In genomic region chr13:102847272-102848234, GRCh38 we compare ENCODE assay signal across 8 cellular contexts. TPM values are rescaled to one million over a fixed set of nuclear protein-coding genes. Genes with fewer than 3 reads are reported as not detected.
DNase-seq lines count a peak whose midpoint lies in the region; ATAC-seq and TF ChIP-seq lines count a peak whose summit lies in the region.

No MANE protein-coding gene starts in this region.

- ATAC-seq in activated CD8-positive, alpha-beta T cell treated with anti-CD3 and anti-CD28 coated beads for 36 hours, result no peak
- ATAC-seq in gastroesophageal sphincter (no peak), GM21381 (IDR thresholded peaks at IDR 0.05; ENCODE audit: unreplicated experiment) (no peak)

- CTCF ChIA-PET in activated CD8-positive, alpha-beta T cell treated with anti-CD3 and anti-CD28 coated beads for 36 hours (lab: Charles Lee), result interaction anchor here (0.8 to 3.8 kb wide), 13 partner anchors 9 to 267 kb away, joined by 3 to 23 read pairs (median 4); no protein-coding TSS in a partner anchor

- H3K27me3 ChIP-seq in gastroesophageal sphincter, result no peaks in the 10 kb centered on the region

- H3K4me1 Mint-ChIP-seq in activated CD8-positive, alpha-beta T cell treated with anti-CD3 and anti-CD28 coated beads for 36 hours (ENCODE audit: low read depth), result peaks cover 33% of the 10 kb centered on the region

- peaks cover 0 to 11% of the 10 kb centered on the region in 2 donors for H3K36me3 ChIP-seq in gastroesophageal sphincter

- no peaks in the 10 kb centered on the region for H3K27me3 Mint-ChIP-seq in activated CD8-positive, alpha-beta T cell treated with anti-CD3 and anti-CD28 coated beads for 36 hours

- TF ChIP-seq EP300 in gastroesophageal sphincter (IDR thresholded peaks at IDR 0.05), result no peak

- no peaks in the 10 kb centered on the region for H3K9me3 ChIP-seq in gastroesophageal sphincter

- peak; percentile 77 for TF ChIP-seq CTCF in AG09319 (IDR thresholded peaks at IDR 0.05; ENCODE audit: low read depth, low read length)
- peak; percentile 64 for TF ChIP-seq CTCF in GM12873 (IDR thresholded peaks at IDR 0.05; ENCODE audit: insufficient read depth, low read depth, low read length, missing control alignments)
- peak; percentile 87 for TF ChIP-seq CTCF in activated CD8-positive, alpha-beta T cell treated with anti-CD3 and anti-CD28 coated beads for 36 hours (IDR thresholded peaks at IDR 0.05)
- TF ChIP-seq CTCF in gastroesophageal sphincter (IDR thresholded peaks at IDR 0.05), result peak; percentile 58 to 71 (median 60)
- TF ChIP-seq CTCF in retinal pigment epithelial cell (conservative IDR thresholded peaks at IDR 0.05; ENCODE audit: low read depth, low read length), result peak; percentile 79

- H3K27ac ChIP-seq in gastroesophageal sphincter, result peak overlapping the region in 2 of 4 donors; percentile 98 to 99

- 17 to 19% methylated on average over 11 to 12 of the region's 12 CpGs for WGBS in gastroesophageal sphincter (ENCODE audit: low coverage in 1 of 2), 2 donors

- intact Hi-C loops in activated CD8-positive, alpha-beta T cell treated with anti-CD3 and anti-CD28 coated beads for 36 hours (cut with micrococcal nuclease), result loop anchor here (1.0 to 5.0 kb wide), 3 partner anchors 45 to 266 kb away; partner anchors contain the start of gene TEX30

- H3K4me1 ChIP-seq in gastroesophageal sphincter, result peaks cover 4 to 48% (median 6%) of the 10 kb centered on the region in 3 donors

- H3K4me3 Mint-ChIP-seq in activated CD8-positive, alpha-beta T cell treated with anti-CD3 and anti-CD28 coated beads for 36 hours, result peak overlapping the region; percentile 92

- H3K9me3 Mint-ChIP-seq in activated CD8-positive, alpha-beta T cell treated with anti-CD3 and anti-CD28 coated beads for 36 hours, result no peaks in the 10 kb centered on the region

- peak overlapping the region; percentile 94 for H3K27ac Mint-ChIP-seq in activated CD8-positive, alpha-beta T cell treated with anti-CD3 and anti-CD28 coated beads for 36 hours

- H3K36me3 Mint-ChIP-seq in activated CD8-positive, alpha-beta T cell treated with anti-CD3 and anti-CD28 coated beads for 36 hours (ENCODE audit: low read depth), result peaks cover 15% of the 10 kb centered on the region

- H3K4me3 ChIP-seq in gastroesophageal sphincter (peak overlapping the region; percentile 93 to 97), retinal pigment epithelial cell (ENCODE audit: low read length) (peak overlapping the region; percentile 94)

- DNase-seq in AG09319 (ENCODE audit: extremely low read depth, low read depth) (no peak), NCI-H1417 treated with DMSO at 0.1 percent for 48 hours (lab: John Stamatoyannopoulos, UW) (peak; percentile 12), retinal pigment epithelial cell (ENCODE audit: low read depth) (no peak), NCI-H2029 treated with DMSO at 0.1 percent for 48 hours (lab: John Stamatoyannopoulos, UW) (no peak)
- peak; percentile 36 for DNase-seq in activated CD8-positive, alpha-beta T cell treated with anti-CD3 and anti-CD28 coated beads for 36 hours

- POLR2A ChIA-PET in activated CD8-positive, alpha-beta T cell treated with anti-CD3 and anti-CD28 coated beads for 36 hours (lab: Charles Lee), result interaction anchor here (2.4 to 2.7 kb wide), 3 partner anchors 10 to 251 kb away, joined by 13 to 31 read pairs (median 23); partner anchors contain the start of genes TEX30 and TPP2

- no peak for TF ChIP-seq POLR2A in gastroesophageal sphincter (IDR thresholded peaks at IDR 0.05)

RNA-seq across cellular contexts. Expression of gene ERCC5, which starts 1.7 kb away (rescaled TPM):
- total RNA-seq in activated CD8-positive, alpha-beta T cell treated with anti-CD3 and anti-CD28 coated beads for 36 hours, result 10 to 100 TPM; 59.4 to 66.5 TPM
- total RNA-seq in gastroesophageal sphincter, result 10 to 100 TPM; 57.5 to 75.6 (median 65.2) TPM

RNA-seq across cellular contexts. Expression of gene BIVM, which starts 48.6 kb away (rescaled TPM):
- 10 to 100 TPM; 17.3 to 18.4 TPM for total RNA-seq in activated CD8-positive, alpha-beta T cell treated with anti-CD3 and anti-CD28 coated beads for 36 hours
- total RNA-seq in gastroesophageal sphincter, result 10 to 100 TPM in 3 of 4 donors, 1 to 10 TPM in 1; 8.7 to 19.6 (median 15.8) TPM

RNA-seq across cellular contexts. Expression of gene POGLUT2, which starts 48.8 kb away (rescaled TPM):
- total RNA-seq in activated CD8-positive, alpha-beta T cell treated with anti-CD3 and anti-CD28 coated beads for 36 hours, result 1 to 10 TPM; 3.4 to 4.2 TPM
- total RNA-seq in gastroesophageal sphincter, result 10 to 100 TPM in 1 of 4 donors, 1 to 10 TPM in 3; 3.5 to 17.9 (median 6.9) TPM

Comparison
In these comparisons a context has a peak if more than half of its experiments do, and no peak if none do; other contexts are left out.
1. DNase-seq: peak in NCI-H1417 treated with DMSO at 0.1 percent for 48 hours (single experiment) and activated CD8-positive, alpha-beta T cell treated with anti-CD3 and anti-CD28 coated beads for 36 hours (single experiment); none in AG09319 (single experiment), retinal pigment epithelial cell (single experiment) and NCI-H2029 treated with DMSO at 0.1 percent for 48 hours (single experiment).
2. Peak in every context shown above with its lines, with median percentiles within 50 percentile points of each other: CTCF ChIP-seq.